In genomic region chr2:37575780-37576179, GRCh38 we compare ENCODE assay signal across 1 cellular context.
TF ChIP-seq lines count a peak whose summit lies in the region.

No MANE protein-coding gene starts in this region.

TF ChIP-seq in HepG2, 621 proteins besides CTCF, POLR2A, EP300 and RAD21 (continued from another document):
- TF ChIP-seq TRIM22 (IDR thresholded peaks at IDR 0.05): no peak
- no peak for TF ChIP-seq THAP8 (CRISPR knock-in tag; IDR thresholded peaks at IDR 0.05; ENCODE audit: borderline replicate concordance)
- TF ChIP-seq FOXK1 (CRISPR knock-in tag; IDR thresholded peaks at IDR 0.05; ENCODE audit: borderline replicate concordance, low read depth): no peak
- TF ChIP-seq ASH2L (IDR thresholded peaks at IDR 0.05; ENCODE audit: insufficient read length, low read depth, low read length): no peak
- no peak for TF ChIP-seq SNAPC4 (CRISPR knock-in tag; IDR thresholded peaks at IDR 0.05)
- no peak for TF ChIP-seq HMGXB3 (CRISPR knock-in tag; IDR thresholded peaks at IDR 0.05; ENCODE audit: borderline replicate concordance)
- TF ChIP-seq TAF15 (IDR thresholded peaks at IDR 0.05; ENCODE audit: low read depth, low read length, poor library complexity, severe bottlenecking): no peak
- no peak for TF ChIP-seq CENPBD1 (CRISPR knock-in tag; IDR thresholded peaks at IDR 0.05; ENCODE audit: borderline replicate concordance, low read depth)
- TF ChIP-seq NR2F2 (IDR thresholded peaks at IDR 0.05; ENCODE audit: borderline replicate concordance, low read depth): no peak
- no peak for TF ChIP-seq PTBP1 (IDR thresholded peaks at IDR 0.05; ENCODE audit: low read depth, low read length, poor library complexity, severe bottlenecking)
- no peak for TF ChIP-seq NPAS2 (CRISPR knock-in tag; IDR thresholded peaks at IDR 0.05; ENCODE audit: borderline replicate concordance)
- no peak for TF ChIP-seq TERF1 (CRISPR knock-in tag; IDR thresholded peaks at IDR 0.05)
